In the genomic region with DNA sequence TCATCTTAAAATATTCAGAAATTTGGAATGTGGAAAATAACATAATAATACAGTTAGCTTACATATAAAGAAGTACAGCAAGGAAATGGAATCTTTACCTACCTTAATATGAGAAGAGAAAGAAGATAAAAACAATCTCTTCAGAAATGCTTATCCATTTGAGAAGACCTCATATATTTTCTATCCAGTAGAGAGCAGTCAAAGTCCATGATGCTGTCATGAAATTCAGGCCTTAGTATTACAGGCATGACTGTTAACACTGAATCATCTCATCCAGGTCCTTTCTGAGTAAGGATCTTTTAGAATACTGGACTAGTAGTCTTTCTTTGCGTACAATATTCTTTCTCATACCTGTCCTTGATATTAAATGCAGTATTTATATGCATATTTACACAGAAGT, we compare ENCODE assay signal across 7 cellular contexts.
DNase-seq lines count a peak whose midpoint lies in the region; ATAC-seq and TF ChIP-seq lines count a peak whose summit lies in the region.

No MANE protein-coding gene starts in this region.

- DNase-seq in RPMI8226 (peak; percentile 8), inferior parietal cortex (ENCODE audit: extremely low spot score) (peak; percentile 27), cortex of kidney (lab: John Stamatoyannopoulos, UW) (no peak), HEK293T (ENCODE audit: extremely low spot score) (no peak)
- DNase-seq in activated CD8-positive, alpha-beta T cell treated with anti-CD3 and anti-CD28 coated beads for 36 hours, result no peak

- POLR2A ChIA-PET in HEK293T (lab: Yijun Ruan, JAX), result no interaction called here
- POLR2A ChIA-PET in activated CD8-positive, alpha-beta T cell treated with anti-CD3 and anti-CD28 coated beads for 36 hours (lab: Charles Lee), result no interaction called here

- H3K4me3 Mint-ChIP-seq in activated CD8-positive, alpha-beta T cell treated with anti-CD3 and anti-CD28 coated beads for 36 hours, result no peak overlapping the region

- ATAC-seq in GM18520 (IDR thresholded peaks at IDR 0.05; ENCODE audit: unreplicated experiment), result peak; percentile 85
- ATAC-seq in HG02885 (IDR thresholded peaks at IDR 0.05; ENCODE audit: poor library complexity, unreplicated experiment), result peak; percentile 78
- no peak for ATAC-seq in activated CD8-positive, alpha-beta T cell treated with anti-CD3 and anti-CD28 coated beads for 36 hours

- intact Hi-C loops in activated CD8-positive, alpha-beta T cell treated with anti-CD3 and anti-CD28 coated beads for 36 hours (cut with micrococcal nuclease), result no loop called here

- no peaks in the 10 kb centered on the region for H3K4me1 Mint-ChIP-seq in activated CD8-positive, alpha-beta T cell treated with anti-CD3 and anti-CD28 coated beads for 36 hours (ENCODE audit: low read depth)

- H3K36me3 Mint-ChIP-seq in activated CD8-positive, alpha-beta T cell treated with anti-CD3 and anti-CD28 coated beads for 36 hours (ENCODE audit: low read depth), result no peaks in the 10 kb centered on the region

- CTCF ChIA-PET in HEK293T (lab: Yijun Ruan, JAX), result interaction anchor here (0.8 kb wide), 1 partner anchor 799 kb away, joined by 3 read pairs; no protein-coding TSS in a partner anchor
- CTCF ChIA-PET in activated CD8-positive, alpha-beta T cell treated with anti-CD3 and anti-CD28 coated beads for 36 hours (lab: Charles Lee), result no interaction called here

- H3K27ac Mint-ChIP-seq in activated CD8-positive, alpha-beta T cell treated with anti-CD3 and anti-CD28 coated beads for 36 hours, result no peak overlapping the region

- H3K27me3 Mint-ChIP-seq in activated CD8-positive, alpha-beta T cell treated with anti-CD3 and anti-CD28 coated beads for 36 hours, result no peaks in the 10 kb centered on the region

- TF ChIP-seq CTCF in activated CD8-positive, alpha-beta T cell treated with anti-CD3 and anti-CD28 coated beads for 36 hours (IDR thresholded peaks at IDR 0.05), result no peak

- H3K9me3 Mint-ChIP-seq in activated CD8-positive, alpha-beta T cell treated with anti-CD3 and anti-CD28 coated beads for 36 hours, result no peaks in the 10 kb centered on the region

TF ChIP-seq in HEK293T, 16 proteins besides CTCF, POLR2A, EP300 and RAD21:
- TF ChIP-seq FOXA1 (IDR thresholded peaks at IDR 0.05) (no peak), ZNF384 (IDR thresholded peaks at IDR 0.05) (no peak), ARNT (IDR thresholded peaks at IDR 0.05) (no peak), FOXK2 (IDR thresholded peaks at IDR 0.05) (no peak), FOXM1 (IDR thresholded peaks at IDR 0.05; ENCODE audit: borderline replicate concordance) (no peak), ELF4 (IDR thresholded peaks at IDR 0.05) (no peak), L3MBTL2 (conservative IDR thresholded peaks at IDR 0.05) (no peak), TARDBP (IDR thresholded peaks at IDR 0.05) (no peak), BHLHE40 (IDR thresholded peaks at IDR 0.05; ENCODE audit: borderline replicate concordance) (no peak), SUZ12 (IDR thresholded peaks at IDR 0.05) (no peak)

Comparison
In these comparisons a context has a peak if more than half of its experiments do, and no peak if none do; other contexts are left out.
1. DNase-seq: peak in RPMI8226 (single experiment) and inferior parietal cortex (single experiment); none in cortex of kidney (single experiment), HEK293T (single experiment) and activated CD8-positive, alpha-beta T cell treated with anti-CD3 and anti-CD28 coated beads for 36 hours (single experiment).